In the genomic region with DNA sequence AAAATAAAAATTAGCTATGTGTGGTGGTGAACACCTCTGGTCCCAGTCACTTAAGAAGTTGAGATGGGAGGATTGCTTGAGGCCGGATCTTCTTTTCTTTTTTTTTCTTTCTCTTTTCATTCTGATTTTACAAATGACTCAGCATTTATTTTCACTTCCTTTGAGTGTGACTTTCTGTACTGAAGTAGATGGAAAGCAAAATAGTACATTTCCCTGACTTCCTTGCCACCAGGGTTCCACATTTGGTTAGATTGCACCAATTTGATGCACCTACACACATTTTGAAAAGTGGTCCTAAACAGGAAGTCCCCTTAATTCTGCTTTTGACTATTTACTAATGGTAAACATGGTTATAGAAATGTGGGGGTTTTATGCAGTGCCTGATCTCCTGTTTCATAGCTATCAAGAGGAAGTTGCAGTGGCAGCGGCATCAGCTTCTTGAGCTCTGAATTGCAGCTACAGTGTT, we compare ENCODE assay signal across 8 cellular contexts. TPM values are rescaled to one million over a fixed set of nuclear protein-coding genes. Genes with fewer than 3 reads are reported as not detected.
A peak's percentile ranks its signal among the peaks of the same experiment; 100 is the strongest.
DNase-seq lines count a peak whose midpoint lies in the region; ATAC-seq and TF ChIP-seq lines count a peak whose summit lies in the region.

No MANE protein-coding gene starts in this region.

- no peaks in the 10 kb centered on the region for H3K4me1 ChIP-seq in PC-3 (ENCODE audit: insufficient read depth, low read length)
- H3K4me1 ChIP-seq in mucosa of descending colon (ENCODE audit: low read depth) = no peaks in the 10 kb centered on the region
- no peaks in the 10 kb centered on the region for H3K4me1 ChIP-seq in ascending aorta

- ATAC-seq in HG02970 (IDR thresholded peaks at IDR 0.05; ENCODE audit: low FRiP score, unreplicated experiment) (peak; percentile 91), PC-3 (no peak), mucosa of descending colon (peak; percentile 41)

- H3K36me3 ChIP-seq in PC-3 (ENCODE audit: low read depth, low read length) = no peaks in the 10 kb centered on the region
- no peaks in the 10 kb centered on the region for H3K36me3 ChIP-seq in mucosa of descending colon (ENCODE audit: low read depth)
- H3K36me3 ChIP-seq in ascending aorta = no peaks in the 10 kb centered on the region

- H3K4me3 ChIP-seq in PC-3 (ENCODE audit: low read length) (no peak overlapping the region), mucosa of descending colon (no peak overlapping the region), ascending aorta (no peak overlapping the region)

- H3K4me1 Mint-ChIP-seq in activated naive CD4-positive, alpha-beta T cell treated with anti-CD3 and anti-CD28 coated beads for 36 hours (ENCODE audit: low read depth) = peaks cover 16% of the 10 kb centered on the region

- peak overlapping the region; percentile 37 for H3K27ac Mint-ChIP-seq in activated naive CD4-positive, alpha-beta T cell treated with anti-CD3 and anti-CD28 coated beads for 36 hours

- no peaks in the 10 kb centered on the region for H3K36me3 Mint-ChIP-seq in activated naive CD4-positive, alpha-beta T cell treated with anti-CD3 and anti-CD28 coated beads for 36 hours (ENCODE audit: low read depth)

- no peak overlapping the region for H3K9ac ChIP-seq in PC-3 (ENCODE audit: low read length)

- TF ChIP-seq CTCF in PC-3 (conservative IDR thresholded peaks at IDR 0.05; ENCODE audit: low read depth, low read length) (no peak), mucosa of descending colon (IDR thresholded peaks at IDR 0.05) (no peak), ascending aorta (IDR thresholded peaks at IDR 0.05) (no peak)

- intact Hi-C loops in activated naive CD4-positive, alpha-beta T cell treated with anti-CD3 and anti-CD28 coated beads for 36 hours (cut with micrococcal nuclease) = loop anchor here (1.0 to 5.0 kb wide), 5 partner anchors 13 to 601 kb away; partner anchors contain the start of gene LEMD3
- intact Hi-C loops in PC-3 (cut with micrococcal nuclease) (no loop called here), mucosa of descending colon (cut with DNase I, micrococcal nuclease) (no loop called here), ascending aorta (cut with DNase I) (no loop called here), posterior vena cava (cut with DNase I) (loop anchor here in 1 of 2 donors (10.0 kb wide), 1 partner anchor 1192 kb away; no protein-coding TSS in a partner anchor)

- peak overlapping the region; percentile 19 for H3K4me3 Mint-ChIP-seq in activated naive CD4-positive, alpha-beta T cell treated with anti-CD3 and anti-CD28 coated beads for 36 hours

- no peaks in the 10 kb centered on the region for H4K20me1 ChIP-seq in PC-3 (ENCODE audit: low read length)

- CTCF ChIA-PET in activated naive CD4-positive, alpha-beta T cell treated with anti-CD3 and anti-CD28 coated beads for 36 hours (lab: Charles Lee) = interaction anchor here (1.2 to 3.5 kb wide), 2 partner anchors 12 to 32 kb away, joined by 4 to 13 read pairs; partner anchors contain the start of gene LEMD3
- CTCF ChIA-PET in PC-3 (lab: Charles Lee) = interaction anchor here (0.6 kb wide), 1 partner anchor 76 kb away, joined by 3 read pairs; no protein-coding TSS in a partner anchor

- peaks cover 12% of the 10 kb centered on the region for H3K27me3 Mint-ChIP-seq in activated naive CD4-positive, alpha-beta T cell treated with anti-CD3 and anti-CD28 coated beads for 36 hours (ENCODE audit: low read depth)

- no peaks in the 10 kb centered on the region for H3F3A ChIP-seq in PC-3 (ENCODE audit: low read length, unreplicated experiment)

- no peaks in the 10 kb centered on the region for H3K9me3 Mint-ChIP-seq in activated naive CD4-positive, alpha-beta T cell treated with anti-CD3 and anti-CD28 coated beads for 36 hours

- H3K79me2 ChIP-seq in PC-3 (ENCODE audit: low read length) = no peaks in the 10 kb centered on the region

- DNase-seq in activated naive CD4-positive, alpha-beta T cell treated with anti-CD3 and anti-CD28 coated beads for 36 hours = peak; percentile 35
- no peak for DNase-seq in activated naive CD4-positive, alpha-beta T cell treated with Interleukin-2 at 50 U/mL for 16 hours
- no peak for DNase-seq in PC-3
- no peak for DNase-seq in mucosa of descending colon
- DNase-seq in mesenteric fat pad (ENCODE audit: low spot score) = no peak
- no peak for DNase-seq in ascending aorta (ENCODE audit: low spot score in 2 of 2)
- no peak for DNase-seq in posterior vena cava (ENCODE audit: low spot score)

- no peaks in the 10 kb centered on the region for H3K9me3 ChIP-seq in PC-3 (ENCODE audit: low read length)
- no peaks in the 10 kb centered on the region for H3K9me3 ChIP-seq in mucosa of descending colon
- no peaks in the 10 kb centered on the region for H3K9me3 ChIP-seq in ascending aorta

- no peaks in the 10 kb centered on the region for H3K9me2 ChIP-seq in PC-3 (replicated peaks; ENCODE audit: low read length)

- H3K27ac ChIP-seq in PC-3 (ENCODE audit: low read length) = no peak overlapping the region
- H3K27ac ChIP-seq in ascending aorta = no peak overlapping the region

- H3K4me2 ChIP-seq in PC-3 (ENCODE audit: low read length) = no peak overlapping the region

- POLR2A ChIA-PET in PC-3 (lab: Charles Lee; ENCODE audit: unreplicated experiment) = no interaction called here

- H2AFZ ChIP-seq in PC-3 (ENCODE audit: low read length) = peak overlapping the region; percentile 53

- no TSS peak for BruUV-seq in PC-3 (replicated peaks; lab: Mats Ljungman, UMichigan)

- 0 out of 2 replicates have a peak, but pooled peaks cover 4% of the 10 kb centered on the region for H3K27me3 ChIP-seq in PC-3 (ENCODE audit: low read length)
- H3K27me3 ChIP-seq in ascending aorta = no peaks in the 10 kb centered on the region

RNA-seq across cellular contexts. Expression of gene LEMD3, which starts 13.0 kb away (rescaled TPM):
- total RNA-seq in activated naive CD4-positive, alpha-beta T cell treated with anti-CD3 and anti-CD28 coated beads for 36 hours = 10 to 100 TPM; 16.5 to 17.5 TPM
- 57.8 and 71.5 TPM in 2 replicates for total RNA-seq in PC-3 (2014; rRNA removed)
- total RNA-seq in mucosa of descending colon = 10 to 100 TPM; 30.6 to 33.7 (median 32.2) TPM
- total RNA-seq in mesenteric fat pad = 26.1 TPM
- 10.6 TPM for total RNA-seq in ascending aorta
- total RNA-seq in posterior vena cava = 10 to 100 TPM; 23.9 to 27.2 TPM

RNA-seq across cellular contexts. Expression of gene WIF1, which starts 35.3 kb away (rescaled TPM):
- total RNA-seq in activated naive CD4-positive, alpha-beta T cell treated with anti-CD3 and anti-CD28 coated beads for 36 hours = under 1 TPM in 1 of 2 experiments, not detected in 1; 0.20 TPM
- total RNA-seq in PC-3 (2014; rRNA removed) = not detected in 2 replicates
- total RNA-seq in mucosa of descending colon = under 1 TPM in 1 of 3 donors, not detected in 2; 0.19 TPM
- total RNA-seq in mesenteric fat pad = 1.8 TPM
- not detected for total RNA-seq in ascending aorta
- total RNA-seq in posterior vena cava = under 1 TPM; 0.46 to 0.76 TPM
